ENCODE assay signal across 8 cellular contexts in the genomic region with DNA sequence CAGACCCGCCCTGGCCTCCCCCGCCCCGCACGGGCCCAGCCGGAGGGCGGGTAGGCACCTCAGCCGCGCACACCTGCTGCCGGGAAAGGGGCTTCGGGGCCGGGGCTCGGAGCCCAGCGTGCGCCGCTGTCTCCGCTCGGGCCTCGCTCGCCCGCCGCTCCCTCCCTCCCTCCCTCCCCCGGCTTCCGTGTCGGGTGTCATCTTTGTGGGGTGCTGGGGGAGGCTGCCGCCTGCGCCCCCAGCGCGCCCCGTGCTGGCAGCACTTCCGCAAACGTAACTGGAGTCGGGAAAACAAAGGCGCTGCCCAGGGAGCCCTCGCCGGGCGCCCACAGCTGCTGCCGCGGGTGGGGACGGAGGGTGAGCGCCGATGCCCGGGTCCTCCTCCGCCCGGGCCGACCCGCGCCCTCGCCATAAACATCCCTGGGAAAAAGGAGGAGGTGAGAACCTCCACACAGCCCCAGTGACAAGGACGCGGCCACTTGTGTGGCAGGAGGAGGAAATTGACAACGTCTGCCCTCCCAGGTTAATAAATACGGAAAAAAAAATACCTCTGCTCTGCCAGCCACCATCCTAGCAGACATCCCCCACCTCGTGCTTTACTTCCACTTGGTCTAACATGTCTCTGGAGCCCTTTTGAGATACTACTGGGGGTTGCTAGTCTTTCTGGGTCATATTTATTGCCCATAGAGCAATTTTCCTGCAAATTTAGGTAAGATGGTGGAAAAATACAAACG. TPM values are rescaled to one million over a fixed set of nuclear protein-coding genes. Genes with fewer than 3 reads are reported as not detected.
DNase-seq lines count a peak whose midpoint lies in the region; ATAC-seq and TF ChIP-seq lines count a peak whose summit lies in the region.

No MANE protein-coding gene starts in this region.

- peaks cover 43% of the 10 kb centered on the region for H3K4me1 Mint-ChIP-seq in activated T-cell treated with anti-CD3 and anti-CD28 coated beads, Interleukin-2, amount 50 U/mL, for 72 hours (ENCODE audit: low read depth)
- no peaks in the 10 kb centered on the region for H3K4me1 Mint-ChIP-seq in nephron progenitor cell

- TF ChIP-seq POLR2A in GM19193 (IDR thresholded peaks at IDR 0.05; ENCODE audit: extremely low read depth, insufficient read depth, insufficient read length): peak; percentile 71

- peak overlapping the region; percentile 85 to 88 for H3K4me3 Mint-ChIP-seq in activated T-cell treated with anti-CD3 and anti-CD28 coated beads, Interleukin-2, amount 50 U/mL, for 72 hours
- H3K4me3 Mint-ChIP-seq in nephron progenitor cell: peak overlapping the region; percentile 78

- DNase-seq in C1 segment of cervical spinal cord (lab: John Stamatoyannopoulos, UW): peak in 12 of 14 donors; percentile 22 to 84 (median 64)
- peak; percentile 24 for DNase-seq in NOMO-1 treated with DMSO at 0.1 percent for 48 hours (lab: John Stamatoyannopoulos, UW; ENCODE audit: unreplicated experiment)
- peak; percentile 72 for DNase-seq in activated T-cell treated with anti-CD3 and anti-CD28 coated beads, Interleukin-2, amount 50 U/mL, for 72 hours
- DNase-seq in fibroblast of mammary gland (ENCODE audit: low read depth): no peak
- peak; percentile 48 for DNase-seq in nephron progenitor cell
- peak; percentile 75 for DNase-seq in stimulated activated naive CD8-positive, alpha-beta T cell treated with anti-CD3 and anti-CD28 coated beads, Interleukin-15, Interleukin-2, amounts not matched to agents 100 U/mL and 50 U/mL, for 24 hours

- H3K27me3 Mint-ChIP-seq in activated T-cell treated with anti-CD3 and anti-CD28 coated beads, Interleukin-2, amount 50 U/mL, for 72 hours (ENCODE audit: low read depth): no peaks in the 10 kb centered on the region
- H3K27me3 Mint-ChIP-seq in nephron progenitor cell (ENCODE audit: low read depth, poor library complexity): peaks cover 48% of the 10 kb centered on the region

- H3K36me3 Mint-ChIP-seq in activated T-cell treated with anti-CD3 and anti-CD28 coated beads, Interleukin-2, amount 50 U/mL, for 72 hours (ENCODE audit: insufficient read depth in 2 of 2): peaks cover 0 to 4% of the 10 kb centered on the region in 2 donors
- H3K36me3 Mint-ChIP-seq in nephron progenitor cell (ENCODE audit: low read depth): no peaks in the 10 kb centered on the region

- peak overlapping the region; percentile 92 for H3K27ac Mint-ChIP-seq in activated T-cell treated with anti-CD3 and anti-CD28 coated beads, Interleukin-2, amount 50 U/mL, for 72 hours
- H3K27ac Mint-ChIP-seq in nephron progenitor cell: no peak overlapping the region

- peak overlapping the region; percentile 37 for H3K4me3 ChIP-seq in fibroblast of mammary gland (ENCODE audit: control insufficient read depth, low read depth, low read length)

- peak; percentile 56 for ATAC-seq in HG03354 (IDR thresholded peaks at IDR 0.05; ENCODE audit: poor library complexity, severe bottlenecking, unreplicated experiment)
- ATAC-seq in activated T-cell treated with anti-CD3 and anti-CD28 coated beads, Interleukin-2, amount 50 U/mL, for 72 hours (replicated peaks in 1 of 2): peak; percentile 64 to 65
- ATAC-seq in stimulated activated naive CD8-positive, alpha-beta T cell treated with anti-CD3 and anti-CD28 coated beads, Interleukin-15, Interleukin-2, amounts not matched to agents 100 U/mL and 50 U/mL, for 24 hours: peak; percentile 46

- TF ChIP-seq CTCF in fibroblast of mammary gland (conservative IDR thresholded peaks at IDR 0.05; ENCODE audit: control insufficient read depth, insufficient read depth, low read depth, low read length): no peak
- TF ChIP-seq CTCF in nephron progenitor cell (IDR thresholded peaks at IDR 0.05): no peak

- H3K9me3 Mint-ChIP-seq in activated T-cell treated with anti-CD3 and anti-CD28 coated beads, Interleukin-2, amount 50 U/mL, for 72 hours: no peaks in the 10 kb centered on the region
- H3K9me3 Mint-ChIP-seq in nephron progenitor cell: no peaks in the 10 kb centered on the region

RNA-seq across cellular contexts. Expression of gene MFSD6, which starts 0.6 kb away (rescaled TPM):
- 10 to 100 TPM; 51.9 to 57.8 TPM for total RNA-seq in activated T-cell treated with anti-CD3 and anti-CD28 coated beads, Interleukin-2, amount 50 U/mL, for 72 hours
